1 cellular context compared by ENCODE assay signal in genomic region chr12:97595423-97595822, GRCh38.
TF ChIP-seq lines count a peak whose summit lies in the region.

No MANE protein-coding gene starts in this region.

TF ChIP-seq in HepG2, 621 proteins besides CTCF, POLR2A, EP300 and RAD21 (continued from another document and continues in another):
- TF ChIP-seq MNT (IDR thresholded peaks at IDR 0.05) (no peak), KDM1A (CRISPR knock-in tag; IDR thresholded peaks at IDR 0.05) (no peak), TMF1 (CRISPR knock-in tag; IDR thresholded peaks at IDR 0.05; ENCODE audit: low read depth) (no peak), MZF1 (CRISPR knock-in tag; IDR thresholded peaks at IDR 0.05; ENCODE audit: borderline replicate concordance) (no peak), FOSL1 (CRISPR knock-in tag; IDR thresholded peaks at IDR 0.05; ENCODE audit: borderline replicate concordance) (peak; percentile 70; the same call in 1 of the 2 replicates), ZNF460 (CRISPR knock-in tag; IDR thresholded peaks at IDR 0.05; ENCODE audit: borderline replicate concordance) (no peak), JDP2 (CRISPR knock-in tag; IDR thresholded peaks at IDR 0.05; ENCODE audit: borderline replicate concordance) (no peak), THRA (CRISPR knock-in tag; IDR thresholded peaks at IDR 0.05; ENCODE audit: borderline replicate concordance) (peak; percentile 85), ZNF678 (CRISPR knock-in tag; IDR thresholded peaks at IDR 0.05) (no peak), SNAPC4 (CRISPR knock-in tag; IDR thresholded peaks at IDR 0.05) (no peak), MIXL1 (CRISPR knock-in tag; IDR thresholded peaks at IDR 0.05) (peak; percentile 75; the same call in 1 of the 2 replicates), SP140L (CRISPR knock-in tag; IDR thresholded peaks at IDR 0.05; ENCODE audit: borderline replicate concordance) (no peak), FOXP4 (CRISPR knock-in tag; IDR thresholded peaks at IDR 0.05) (peak; percentile 93), ZNF136 (CRISPR knock-in tag; IDR thresholded peaks at IDR 0.05; ENCODE audit: low read depth) (no peak), DMAP1 (CRISPR knock-in tag; IDR thresholded peaks at IDR 0.05) (0 out of 2 replicates have a peak, but pooled peaks have one; percentile 17), ZNF713 (CRISPR knock-in tag; IDR thresholded peaks at IDR 0.05) (no peak), ZEB1 (IDR thresholded peaks at IDR 0.05; ENCODE audit: insufficient replicate concordance, low read depth) (no peak), ERF (CRISPR knock-in tag; IDR thresholded peaks at IDR 0.05) (peak; percentile 41; the same call in 1 of the 2 replicates), MIER3 (CRISPR knock-in tag; IDR thresholded peaks at IDR 0.05; ENCODE audit: borderline replicate concordance) (no peak), FOXO1 (CRISPR knock-in tag; IDR thresholded peaks at IDR 0.05) (peak; percentile 47; the same call in 1 of the 2 replicates), POGZ (CRISPR knock-in tag; IDR thresholded peaks at IDR 0.05) (peak; percentile 70), RELA (CRISPR knock-in tag; IDR thresholded peaks at IDR 0.05) (no peak), ZNF878 (CRISPR knock-in tag; IDR thresholded peaks at IDR 0.05) (0 out of 2 replicates have a peak, but pooled peaks have one; percentile 60), HMG20A (CRISPR knock-in tag; IDR thresholded peaks at IDR 0.05; ENCODE audit: borderline replicate concordance) (peak; percentile 84; the same call in 1 of the 2 replicates), ZNF430 (CRISPR knock-in tag; IDR thresholded peaks at IDR 0.05) (no peak), ZNF574 (CRISPR knock-in tag; IDR thresholded peaks at IDR 0.05) (no peak), PCBP1 (IDR thresholded peaks at IDR 0.05; ENCODE audit: borderline replicate concordance, low read depth, low read length) (no peak), ZNF883 (CRISPR knock-in tag; IDR thresholded peaks at IDR 0.05; ENCODE audit: not compliant biosample characterization) (no peak), ZNF747 (CRISPR knock-in tag; IDR thresholded peaks at IDR 0.05; ENCODE audit: borderline replicate concordance) (no peak), ZBTB34 (CRISPR knock-in tag; IDR thresholded peaks at IDR 0.05) (0 out of 2 replicates have a peak, but pooled peaks have one; percentile 16), MTA1 (CRISPR knock-in tag; IDR thresholded peaks at IDR 0.05; ENCODE audit: borderline replicate concordance) (no peak), SOX5 (CRISPR knock-in tag; IDR thresholded peaks at IDR 0.05; ENCODE audit: borderline replicate concordance) (peak; percentile 82; the same call in 1 of the 2 replicates), ZBTB10 (CRISPR knock-in tag; IDR thresholded peaks at IDR 0.05; ENCODE audit: borderline replicate concordance) (no peak), TRIM22 (IDR thresholded peaks at IDR 0.05) (no peak), USF2 (IDR thresholded peaks at IDR 0.05; ENCODE audit: low read depth, low read length) (no peak), USF2 (CRISPR knock-in tag; IDR thresholded peaks at IDR 0.05; ENCODE audit: borderline replicate concordance) (no peak), ATM (IDR thresholded peaks at IDR 0.05; ENCODE audit: borderline replicate concordance) (no peak)
